Comparison of ENCODE assay signal across 1 cellular context in the genomic region with DNA sequence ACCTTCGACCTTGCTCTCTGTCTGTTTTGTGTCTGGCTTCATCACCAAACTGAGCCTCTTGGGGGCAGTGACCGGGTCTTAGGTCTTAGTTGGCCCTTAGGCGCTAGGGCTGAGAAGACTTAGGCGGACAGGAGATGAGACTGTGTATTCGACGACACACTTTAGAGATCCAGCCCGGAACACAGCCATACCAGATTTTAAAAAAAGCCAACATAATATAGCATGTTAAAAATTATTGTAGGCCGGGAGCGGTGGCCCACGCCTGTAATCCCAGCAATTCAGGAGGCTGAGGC.
TF ChIP-seq lines count a peak whose summit lies in the region.

No MANE protein-coding gene starts in this region.

TF ChIP-seq in HepG2, 621 proteins besides CTCF, POLR2A, EP300 and RAD21 (continues in another document):
- TF ChIP-seq XRCC5 (optimal IDR thresholded peaks at IDR 0.05; ENCODE audit: low read length) (peak; percentile 19), PAWR (CRISPR knock-in tag; IDR thresholded peaks at IDR 0.05; ENCODE audit: borderline replicate concordance) (0 out of 2 replicates have a peak, but pooled peaks have one; percentile 11), ZNF598 (CRISPR knock-in tag; IDR thresholded peaks at IDR 0.05; ENCODE audit: borderline replicate concordance) (0 out of 2 replicates have a peak, but pooled peaks have one; percentile 68), ZNF841 (CRISPR knock-in tag; IDR thresholded peaks at IDR 0.05; ENCODE audit: borderline replicate concordance) (no peak), ZFP36L1 (CRISPR knock-in tag; IDR thresholded peaks at IDR 0.05) (0 out of 2 replicates have a peak, but pooled peaks have one; percentile 2), RARA (CRISPR knock-in tag; IDR thresholded peaks at IDR 0.05) (0 out of 2 replicates have a peak, but pooled peaks have one; percentile 18), SRSF1 (optimal IDR thresholded peaks at IDR 0.05; ENCODE audit: low read depth, low read length) (no peak), ZNF354B (CRISPR knock-in tag; IDR thresholded peaks at IDR 0.05) (no peak), ZNF3 (CRISPR knock-in tag; IDR thresholded peaks at IDR 0.05) (peak; percentile 12; the same call in 1 of the 2 replicates), ZNF44 (CRISPR knock-in tag; IDR thresholded peaks at IDR 0.05) (0 out of 2 replicates have a peak, but pooled peaks have one; percentile 54), GATAD2A (CRISPR knock-in tag; IDR thresholded peaks at IDR 0.05) (0 out of 2 replicates have a peak, but pooled peaks have one; percentile 4), SIX4 (CRISPR knock-in tag; IDR thresholded peaks at IDR 0.05) (no peak), SALL2 (CRISPR knock-in tag; IDR thresholded peaks at IDR 0.05) (0 out of 2 replicates have a peak, but pooled peaks have one; percentile 10), NR2F6 (IDR thresholded peaks at IDR 0.05) (0 out of 2 replicates have a peak, but pooled peaks have one; percentile 10), NR2F6 (CRISPR knock-in tag; IDR thresholded peaks at IDR 0.05) (no peak), ZNF558 (CRISPR knock-in tag; IDR thresholded peaks at IDR 0.05; ENCODE audit: borderline replicate concordance) (0 out of 2 replicates have a peak, but pooled peaks have one; percentile 34), ZNF430 (CRISPR knock-in tag; IDR thresholded peaks at IDR 0.05) (0 out of 2 replicates have a peak, but pooled peaks have one; percentile 52), ZNF605 (CRISPR knock-in tag; IDR thresholded peaks at IDR 0.05) (peak; percentile 52; the same call in 1 of the 2 replicates), ZNF30 (CRISPR knock-in tag; IDR thresholded peaks at IDR 0.05) (no peak), HIVEP1 (CRISPR knock-in tag; IDR thresholded peaks at IDR 0.05) (0 out of 2 replicates have a peak, but pooled peaks have one; percentile 3), ZEB1 (IDR thresholded peaks at IDR 0.05; ENCODE audit: insufficient replicate concordance, low read depth) (peak; percentile 34), ZNF264 (CRISPR knock-in tag; IDR thresholded peaks at IDR 0.05) (no peak), NR2F1 (CRISPR knock-in tag; IDR thresholded peaks at IDR 0.05) (no peak)
- TF ChIP-seq, protein P1, sequence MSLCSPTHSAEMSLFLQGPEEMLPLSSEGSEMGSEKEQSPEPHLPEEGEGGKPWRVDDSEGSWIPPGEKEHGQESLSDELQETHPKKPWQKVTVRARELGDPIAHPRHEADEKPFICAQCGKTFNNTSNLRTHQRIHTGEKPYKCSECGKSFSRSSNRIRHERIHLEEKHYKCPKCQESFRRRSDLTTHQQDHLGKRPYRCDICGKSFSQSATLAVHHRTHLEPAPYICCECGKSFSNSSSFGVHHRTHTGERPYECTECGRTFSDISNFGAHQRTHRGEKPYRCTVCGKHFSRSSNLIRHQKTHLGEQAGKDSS (CRISPR knock-in tag; IDR thresholded peaks at IDR 0.05; ENCODE audit: borderline replicate concordance, low read depth) = 0 out of 2 replicates have a peak, but pooled peaks have one; percentile 8
- TF ChIP-seq, protein P2, sequence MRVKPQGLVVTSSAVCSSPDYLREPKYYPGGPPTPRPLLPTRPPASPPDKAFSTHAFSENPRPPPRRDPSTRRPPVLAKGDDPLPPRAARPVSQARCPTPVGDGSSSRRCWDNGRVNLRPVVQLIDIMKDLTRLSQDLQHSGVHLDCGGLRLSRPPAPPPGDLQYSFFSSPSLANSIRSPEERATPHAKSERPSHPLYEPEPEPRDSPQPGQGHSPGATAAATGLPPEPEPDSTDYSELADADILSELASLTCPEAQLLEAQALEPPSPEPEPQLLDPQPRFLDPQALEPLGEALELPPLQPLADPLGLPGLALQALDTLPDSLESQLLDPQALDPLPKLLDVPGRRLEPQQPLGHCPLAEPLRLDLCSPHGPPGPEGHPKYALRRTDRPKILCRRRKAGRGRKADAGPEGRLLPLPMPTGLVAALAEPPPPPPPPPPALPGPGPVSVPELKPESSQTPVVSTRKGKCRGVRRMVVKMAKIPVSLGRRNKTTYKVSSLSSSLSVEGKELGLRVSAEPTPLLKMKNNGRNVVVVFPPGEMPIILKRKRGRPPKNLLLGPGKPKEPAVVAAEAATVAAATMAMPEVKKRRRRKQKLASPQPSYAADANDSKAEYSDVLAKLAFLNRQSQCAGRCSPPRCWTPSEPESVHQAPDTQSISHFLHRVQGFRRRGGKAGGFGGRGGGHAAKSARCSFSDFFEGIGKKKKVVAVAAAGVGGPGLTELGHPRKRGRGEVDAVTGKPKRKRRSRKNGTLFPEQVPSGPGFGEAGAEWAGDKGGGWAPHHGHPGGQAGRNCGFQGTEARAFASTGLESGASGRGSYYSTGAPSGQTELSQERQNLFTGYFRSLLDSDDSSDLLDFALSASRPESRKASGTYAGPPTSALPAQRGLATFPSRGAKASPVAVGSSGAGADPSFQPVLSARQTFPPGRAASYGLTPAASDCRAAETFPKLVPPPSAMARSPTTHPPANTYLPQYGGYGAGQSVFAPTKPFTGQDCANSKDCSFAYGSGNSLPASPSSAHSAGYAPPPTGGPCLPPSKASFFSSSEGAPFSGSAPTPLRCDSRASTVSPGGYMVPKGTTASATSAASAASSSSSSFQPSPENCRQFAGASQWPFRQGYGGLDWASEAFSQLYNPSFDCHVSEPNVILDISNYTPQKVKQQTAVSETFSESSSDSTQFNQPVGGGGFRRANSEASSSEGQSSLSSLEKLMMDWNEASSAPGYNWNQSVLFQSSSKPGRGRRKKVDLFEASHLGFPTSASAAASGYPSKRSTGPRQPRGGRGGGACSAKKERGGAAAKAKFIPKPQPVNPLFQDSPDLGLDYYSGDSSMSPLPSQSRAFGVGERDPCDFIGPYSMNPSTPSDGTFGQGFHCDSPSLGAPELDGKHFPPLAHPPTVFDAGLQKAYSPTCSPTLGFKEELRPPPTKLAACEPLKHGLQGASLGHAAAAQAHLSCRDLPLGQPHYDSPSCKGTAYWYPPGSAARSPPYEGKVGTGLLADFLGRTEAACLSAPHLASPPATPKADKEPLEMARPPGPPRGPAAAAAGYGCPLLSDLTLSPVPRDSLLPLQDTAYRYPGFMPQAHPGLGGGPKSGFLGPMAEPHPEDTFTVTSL (CRISPR knock-in tag; IDR thresholded peaks at IDR 0.05; ENCODE audit: borderline replicate concordance) = 0 out of 2 replicates have a peak, but pooled peaks have one; percentile 14
- TF ChIP-seq, protein P3, sequence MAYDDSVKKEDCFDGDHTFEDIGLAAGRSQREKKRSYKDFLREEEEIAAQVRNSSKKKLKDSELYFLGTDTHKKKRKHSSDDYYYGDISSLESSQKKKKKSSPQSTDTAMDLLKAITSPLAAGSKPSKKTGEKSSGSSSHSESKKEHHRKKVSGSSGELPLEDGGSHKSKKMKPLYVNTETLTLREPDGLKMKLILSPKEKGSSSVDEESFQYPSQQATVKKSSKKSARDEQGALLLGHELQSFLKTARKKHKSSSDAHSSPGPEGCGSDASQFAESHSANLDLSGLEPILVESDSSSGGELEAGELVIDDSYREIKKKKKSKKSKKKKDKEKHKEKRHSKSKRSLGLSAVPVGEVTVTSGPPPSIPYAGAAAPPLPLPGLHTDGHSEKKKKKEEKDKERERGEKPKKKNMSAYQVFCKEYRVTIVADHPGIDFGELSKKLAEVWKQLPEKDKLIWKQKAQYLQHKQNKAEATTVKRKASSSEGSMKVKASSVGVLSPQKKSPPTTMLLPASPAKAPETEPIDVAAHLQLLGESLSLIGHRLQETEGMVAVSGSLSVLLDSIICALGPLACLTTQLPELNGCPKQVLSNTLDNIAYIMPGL (CRISPR knock-in tag; IDR thresholded peaks at IDR 0.05; ENCODE audit: borderline replicate concordance in 1 of 2, low read depth in 1 of 2) = peak in 1 of 2 experiments; percentile 13; a peak in 1 of 4 replicates
- TF ChIP-seq, protein P4, sequence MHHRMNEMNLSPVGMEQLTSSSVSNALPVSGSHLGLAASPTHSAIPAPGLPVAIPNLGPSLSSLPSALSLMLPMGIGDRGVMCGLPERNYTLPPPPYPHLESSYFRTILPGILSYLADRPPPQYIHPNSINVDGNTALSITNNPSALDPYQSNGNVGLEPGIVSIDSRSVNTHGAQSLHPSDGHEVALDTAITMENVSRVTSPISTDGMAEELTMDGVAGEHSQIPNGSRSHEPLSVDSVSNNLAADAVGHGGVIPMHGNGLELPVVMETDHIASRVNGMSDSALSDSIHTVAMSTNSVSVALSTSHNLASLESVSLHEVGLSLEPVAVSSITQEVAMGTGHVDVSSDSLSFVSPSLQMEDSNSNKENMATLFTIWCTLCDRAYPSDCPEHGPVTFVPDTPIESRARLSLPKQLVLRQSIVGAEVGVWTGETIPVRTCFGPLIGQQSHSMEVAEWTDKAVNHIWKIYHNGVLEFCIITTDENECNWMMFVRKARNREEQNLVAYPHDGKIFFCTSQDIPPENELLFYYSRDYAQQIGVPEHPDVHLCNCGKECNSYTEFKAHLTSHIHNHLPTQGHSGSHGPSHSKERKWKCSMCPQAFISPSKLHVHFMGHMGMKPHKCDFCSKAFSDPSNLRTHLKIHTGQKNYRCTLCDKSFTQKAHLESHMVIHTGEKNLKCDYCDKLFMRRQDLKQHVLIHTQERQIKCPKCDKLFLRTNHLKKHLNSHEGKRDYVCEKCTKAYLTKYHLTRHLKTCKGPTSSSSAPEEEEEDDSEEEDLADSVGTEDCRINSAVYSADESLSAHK (CRISPR knock-in tag; IDR thresholded peaks at IDR 0.05; ENCODE audit: borderline replicate concordance) = peak; percentile 14; the same call in 1 of the 2 replicates
- TF ChIP-seq, protein P5, sequence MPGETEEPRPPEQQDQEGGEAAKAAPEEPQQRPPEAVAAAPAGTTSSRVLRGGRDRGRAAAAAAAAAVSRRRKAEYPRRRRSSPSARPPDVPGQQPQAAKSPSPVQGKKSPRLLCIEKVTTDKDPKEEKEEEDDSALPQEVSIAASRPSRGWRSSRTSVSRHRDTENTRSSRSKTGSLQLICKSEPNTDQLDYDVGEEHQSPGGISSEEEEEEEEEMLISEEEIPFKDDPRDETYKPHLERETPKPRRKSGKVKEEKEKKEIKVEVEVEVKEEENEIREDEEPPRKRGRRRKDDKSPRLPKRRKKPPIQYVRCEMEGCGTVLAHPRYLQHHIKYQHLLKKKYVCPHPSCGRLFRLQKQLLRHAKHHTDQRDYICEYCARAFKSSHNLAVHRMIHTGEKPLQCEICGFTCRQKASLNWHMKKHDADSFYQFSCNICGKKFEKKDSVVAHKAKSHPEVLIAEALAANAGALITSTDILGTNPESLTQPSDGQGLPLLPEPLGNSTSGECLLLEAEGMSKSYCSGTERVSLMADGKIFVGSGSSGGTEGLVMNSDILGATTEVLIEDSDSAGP (CRISPR knock-in tag; IDR thresholded peaks at IDR 0.05; ENCODE audit: borderline replicate concordance) = peak; percentile 0; the same call in 1 of the 2 replicates
- TF ChIP-seq, protein P6, sequence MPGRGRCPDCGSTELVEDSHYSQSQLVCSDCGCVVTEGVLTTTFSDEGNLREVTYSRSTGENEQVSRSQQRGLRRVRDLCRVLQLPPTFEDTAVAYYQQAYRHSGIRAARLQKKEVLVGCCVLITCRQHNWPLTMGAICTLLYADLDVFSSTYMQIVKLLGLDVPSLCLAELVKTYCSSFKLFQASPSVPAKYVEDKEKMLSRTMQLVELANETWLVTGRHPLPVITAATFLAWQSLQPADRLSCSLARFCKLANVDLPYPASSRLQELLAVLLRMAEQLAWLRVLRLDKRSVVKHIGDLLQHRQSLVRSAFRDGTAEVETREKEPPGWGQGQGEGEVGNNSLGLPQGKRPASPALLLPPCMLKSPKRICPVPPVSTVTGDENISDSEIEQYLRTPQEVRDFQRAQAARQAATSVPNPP (CRISPR knock-in tag; IDR thresholded peaks at IDR 0.05) = no peak
- TF ChIP-seq, protein P7, sequence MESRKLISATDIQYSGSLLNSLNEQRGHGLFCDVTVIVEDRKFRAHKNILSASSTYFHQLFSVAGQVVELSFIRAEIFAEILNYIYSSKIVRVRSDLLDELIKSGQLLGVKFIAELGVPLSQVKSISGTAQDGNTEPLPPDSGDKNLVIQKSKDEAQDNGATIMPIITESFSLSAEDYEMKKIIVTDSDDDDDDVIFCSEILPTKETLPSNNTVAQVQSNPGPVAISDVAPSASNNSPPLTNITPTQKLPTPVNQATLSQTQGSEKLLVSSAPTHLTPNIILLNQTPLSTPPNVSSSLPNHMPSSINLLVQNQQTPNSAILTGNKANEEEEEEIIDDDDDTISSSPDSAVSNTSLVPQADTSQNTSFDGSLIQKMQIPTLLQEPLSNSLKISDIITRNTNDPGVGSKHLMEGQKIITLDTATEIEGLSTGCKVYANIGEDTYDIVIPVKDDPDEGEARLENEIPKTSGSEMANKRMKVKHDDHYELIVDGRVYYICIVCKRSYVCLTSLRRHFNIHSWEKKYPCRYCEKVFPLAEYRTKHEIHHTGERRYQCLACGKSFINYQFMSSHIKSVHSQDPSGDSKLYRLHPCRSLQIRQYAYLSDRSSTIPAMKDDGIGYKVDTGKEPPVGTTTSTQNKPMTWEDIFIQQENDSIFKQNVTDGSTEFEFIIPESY (CRISPR knock-in tag; IDR thresholded peaks at IDR 0.05) = peak; percentile 94
- TF ChIP-seq, protein P8, sequence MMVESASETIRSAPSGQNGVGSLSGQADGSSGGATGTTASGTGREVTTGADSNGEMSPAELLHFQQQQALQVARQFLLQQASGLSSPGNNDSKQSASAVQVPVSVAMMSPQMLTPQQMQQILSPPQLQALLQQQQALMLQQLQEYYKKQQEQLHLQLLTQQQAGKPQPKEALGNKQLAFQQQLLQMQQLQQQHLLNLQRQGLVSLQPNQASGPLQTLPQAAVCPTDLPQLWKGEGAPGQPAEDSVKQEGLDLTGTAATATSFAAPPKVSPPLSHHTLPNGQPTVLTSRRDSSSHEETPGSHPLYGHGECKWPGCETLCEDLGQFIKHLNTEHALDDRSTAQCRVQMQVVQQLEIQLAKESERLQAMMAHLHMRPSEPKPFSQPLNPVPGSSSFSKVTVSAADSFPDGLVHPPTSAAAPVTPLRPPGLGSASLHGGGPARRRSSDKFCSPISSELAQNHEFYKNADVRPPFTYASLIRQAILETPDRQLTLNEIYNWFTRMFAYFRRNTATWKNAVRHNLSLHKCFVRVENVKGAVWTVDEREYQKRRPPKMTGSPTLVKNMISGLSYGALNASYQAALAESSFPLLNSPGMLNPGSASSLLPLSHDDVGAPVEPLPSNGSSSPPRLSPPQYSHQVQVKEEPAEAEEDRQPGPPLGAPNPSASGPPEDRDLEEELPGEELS (CRISPR knock-in tag; IDR thresholded peaks at IDR 0.05) = no peak
- TF ChIP-seq, protein P9, sequence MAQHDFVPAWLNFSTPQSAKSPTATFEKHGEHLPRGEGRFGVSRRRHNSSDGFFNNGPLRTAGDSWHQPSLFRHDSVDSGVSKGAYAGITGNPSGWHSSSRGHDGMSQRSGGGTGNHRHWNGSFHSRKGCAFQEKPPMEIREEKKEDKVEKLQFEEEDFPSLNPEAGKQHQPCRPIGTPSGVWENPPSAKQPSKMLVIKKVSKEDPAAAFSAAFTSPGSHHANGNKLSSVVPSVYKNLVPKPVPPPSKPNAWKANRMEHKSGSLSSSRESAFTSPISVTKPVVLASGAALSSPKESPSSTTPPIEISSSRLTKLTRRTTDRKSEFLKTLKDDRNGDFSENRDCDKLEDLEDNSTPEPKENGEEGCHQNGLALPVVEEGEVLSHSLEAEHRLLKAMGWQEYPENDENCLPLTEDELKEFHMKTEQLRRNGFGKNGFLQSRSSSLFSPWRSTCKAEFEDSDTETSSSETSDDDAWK (CRISPR knock-in tag; IDR thresholded peaks at IDR 0.05) = no peak
- TF ChIP-seq, protein P10, sequence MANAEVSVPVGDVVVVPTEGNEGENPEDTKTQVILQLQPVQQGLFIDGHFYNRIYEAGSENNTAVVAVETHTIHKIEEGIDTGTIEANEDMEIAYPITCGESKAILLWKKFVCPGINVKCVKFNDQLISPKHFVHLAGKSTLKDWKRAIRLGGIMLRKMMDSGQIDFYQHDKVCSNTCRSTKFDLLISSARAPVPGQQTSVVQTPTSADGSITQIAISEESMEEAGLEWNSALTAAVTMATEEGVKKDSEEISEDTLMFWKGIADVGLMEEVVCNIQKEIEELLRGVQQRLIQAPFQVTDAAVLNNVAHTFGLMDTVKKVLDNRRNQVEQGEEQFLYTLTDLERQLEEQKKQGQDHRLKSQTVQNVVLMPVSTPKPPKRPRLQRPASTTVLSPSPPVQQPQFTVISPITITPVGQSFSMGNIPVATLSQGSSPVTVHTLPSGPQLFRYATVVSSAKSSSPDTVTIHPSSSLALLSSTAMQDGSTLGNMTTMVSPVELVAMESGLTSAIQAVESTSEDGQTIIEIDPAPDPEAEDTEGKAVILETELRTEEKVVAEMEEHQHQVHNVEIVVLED (CRISPR knock-in tag; IDR thresholded peaks at IDR 0.05; ENCODE audit: borderline replicate concordance) = peak; percentile 30; the same call in 1 of the 2 replicates
